6 cellular contexts compared by ENCODE assay signal in genomic region chr17:44069974-44070454, GRCh38. TPM values are rescaled to one million over a fixed set of nuclear protein-coding genes. Genes with fewer than 3 reads are reported as not detected.
DNase-seq lines count a peak whose midpoint lies in the region; ATAC-seq and TF ChIP-seq lines count a peak whose summit lies in the region.

No MANE protein-coding gene starts in this region.

- H3K9me3 ChIP-seq in BE2C (no peaks in the 10 kb centered on the region), body of pancreas (no peaks in the 10 kb centered on the region), neural cell (ENCODE audit: low read length) (no peaks in the 10 kb centered on the region)

- peak overlapping the region in 3 of 4 donors; percentile 67 to 84 (median 80) for H3K27ac ChIP-seq in body of pancreas
- H3K27ac ChIP-seq in neural cell (ENCODE audit: low read length): peak overlapping the region; percentile 91

- no peaks in the 10 kb centered on the region for H3F3A ChIP-seq in neural cell (ENCODE audit: insufficient read depth, low read length, poor library complexity, severe bottlenecking)

- peak overlapping the region; percentile 93 for H3K9ac ChIP-seq in neural cell (ENCODE audit: low read length)

- H3K9me2 ChIP-seq in neural cell (ENCODE audit: insufficient read depth, low read length): no peaks in the 10 kb centered on the region

- no peak for TF ChIP-seq RAD21 in neural cell (conservative IDR thresholded peaks at IDR 0.05)

- peaks cover 24% of the 10 kb centered on the region for H3K79me2 ChIP-seq in neural cell (replicated peaks; ENCODE audit: insufficient read depth, low read length)

- peak overlapping the region; percentile 79 for H3K4me3 ChIP-seq in BE2C (ENCODE audit: low read depth, low read length)
- no peak overlapping the region for H3K4me3 ChIP-seq in body of pancreas
- peak overlapping the region; percentile 85 for H3K4me3 ChIP-seq in neural cell (ENCODE audit: low read length)

- no peak for DNase-seq in BE2C
- no peak for DNase-seq in body of pancreas
- DNase-seq in NCI-H1048 (lab: John Stamatoyannopoulos, UW): no peak

- intact Hi-C loops in body of pancreas (cut with DNase I): loop anchor here (5.0 kb wide), 1 partner anchor 47 kb away; no protein-coding TSS in a partner anchor

- ATAC-seq in HG03342 (IDR thresholded peaks at IDR 0.05; ENCODE audit: unreplicated experiment) (peak; percentile 6), body of pancreas (no peak), GM21786 (IDR thresholded peaks at IDR 0.05; ENCODE audit: unreplicated experiment) (no peak)

- H3K4me2 ChIP-seq in neural cell (ENCODE audit: low read length): peak overlapping the region; percentile 49

- H3K4me1 ChIP-seq in BE2C: peaks cover 3% of the 10 kb centered on the region; the same call in 1 of the 2 replicates
- H3K4me1 ChIP-seq in body of pancreas: peaks cover 43% of the 10 kb centered on the region

- no peaks in the 10 kb centered on the region for H3K27me3 ChIP-seq in BE2C
- no peaks in the 10 kb centered on the region for H3K27me3 ChIP-seq in body of pancreas
- no peaks in the 10 kb centered on the region for H3K27me3 ChIP-seq in neural cell (ENCODE audit: insufficient read depth, low read depth, low read length)

- WGBS in body of pancreas, 2 donors: 28 to 42% methylated on average over 7 of the region's 7 CpGs

- H2AFZ ChIP-seq in neural cell (ENCODE audit: low read depth, low read length): peak overlapping the region; percentile 61

- no peak for TF ChIP-seq POLR2A in body of pancreas (IDR thresholded peaks at IDR 0.05)

- TF ChIP-seq CTCF in BE2C (IDR thresholded peaks at IDR 0.05; ENCODE audit: low read depth, low read length) (no peak), body of pancreas (IDR thresholded peaks at IDR 0.05) (no peak), neural cell (IDR thresholded peaks at IDR 0.05; ENCODE audit: poor library complexity, severe bottlenecking) (no peak)

- H3K36me3 ChIP-seq in BE2C (peaks cover 10% of the 10 kb centered on the region), body of pancreas (replicated peaks in 1 of 2; ENCODE audit: insufficient read depth in 1 of 2, low read depth in 2 of 2) (no peaks in the 10 kb centered on the region), neural cell (ENCODE audit: insufficient read depth, low read length) (no peaks in the 10 kb centered on the region)

- TF ChIP-seq EP300 in neural cell (conservative IDR thresholded peaks at IDR 0.05; ENCODE audit: poor library complexity, severe bottlenecking): no peak

- no peaks in the 10 kb centered on the region for H4K20me1 ChIP-seq in neural cell (ENCODE audit: insufficient read depth)

TF ChIP-seq in neural cell, 6 proteins besides CTCF, POLR2A, EP300 and RAD21:
- TF ChIP-seq EZH2 (IDR thresholded peaks at IDR 0.05; ENCODE audit: borderline replicate concordance, insufficient read depth, low read length, poor library complexity, severe bottlenecking) (no peak), POLR2AphosphoS5 (IDR thresholded peaks at IDR 0.05) (no peak), SMC3 (conservative IDR thresholded peaks at IDR 0.05; ENCODE audit: poor library complexity) (no peak)

RNA-seq across cellular contexts. Expression of gene G6PC3, which starts 0.5 kb away (rescaled TPM):
- polyA plus RNA-seq in BE2C (2012; ENCODE audit: insufficient read depth, insufficient read length, low read depth): 92.3 TPM
- 10 to 100 TPM; 11.9 to 12.9 TPM for total RNA-seq in body of pancreas
- 10.8 and 16.7 TPM in 2 replicates for polyA plus RNA-seq in neural cell
- polyA minus RNA-seq in neural cell: 19.3 and 22.2 TPM in 2 replicates

RNA-seq across cellular contexts. Expression of gene LSM12, which starts 3.5 kb away (rescaled TPM):
- 48.8 TPM for polyA plus RNA-seq in BE2C (2012; ENCODE audit: insufficient read depth, insufficient read length, low read depth)
- 10 to 100 TPM; 14.8 to 19.4 TPM for total RNA-seq in body of pancreas
- 9.6 and 12.0 TPM in 2 replicates for polyA plus RNA-seq in neural cell
- polyA minus RNA-seq in neural cell: 25.2 and 26.8 TPM in 2 replicates

RNA-seq across cellular contexts. Expression of gene HDAC5, which starts 53.4 kb away (rescaled TPM):
- 179 TPM for polyA plus RNA-seq in BE2C (2012; ENCODE audit: insufficient read depth, insufficient read length, low read depth)
- total RNA-seq in body of pancreas: 10 to 100 TPM; 25.4 to 45.7 TPM
- 93.0 and 97.8 TPM in 2 replicates for polyA plus RNA-seq in neural cell
- 90.8 and 111 TPM in 2 replicates for polyA minus RNA-seq in neural cell

RNA-seq across cellular contexts. Expression of gene TMEM101, which starts 55.3 kb away (rescaled TPM):
- polyA plus RNA-seq in BE2C (2012; ENCODE audit: insufficient read depth, insufficient read length, low read depth): 67.5 TPM
- total RNA-seq in body of pancreas: 10 to 100 TPM; 22.6 to 26.7 TPM
- 59.3 and 62.9 TPM in 2 replicates for polyA plus RNA-seq in neural cell
- 33.5 and 38.7 TPM in 2 replicates for polyA minus RNA-seq in neural cell

Comparison
In these comparisons a context has a peak if more than half of its experiments do, and no peak if none do; other contexts are left out.
1. H3K4me3 ChIP-seq: peak in BE2C (single experiment) and neural cell (single experiment); none in body of pancreas (0 of 2).